In the genomic region with DNA sequence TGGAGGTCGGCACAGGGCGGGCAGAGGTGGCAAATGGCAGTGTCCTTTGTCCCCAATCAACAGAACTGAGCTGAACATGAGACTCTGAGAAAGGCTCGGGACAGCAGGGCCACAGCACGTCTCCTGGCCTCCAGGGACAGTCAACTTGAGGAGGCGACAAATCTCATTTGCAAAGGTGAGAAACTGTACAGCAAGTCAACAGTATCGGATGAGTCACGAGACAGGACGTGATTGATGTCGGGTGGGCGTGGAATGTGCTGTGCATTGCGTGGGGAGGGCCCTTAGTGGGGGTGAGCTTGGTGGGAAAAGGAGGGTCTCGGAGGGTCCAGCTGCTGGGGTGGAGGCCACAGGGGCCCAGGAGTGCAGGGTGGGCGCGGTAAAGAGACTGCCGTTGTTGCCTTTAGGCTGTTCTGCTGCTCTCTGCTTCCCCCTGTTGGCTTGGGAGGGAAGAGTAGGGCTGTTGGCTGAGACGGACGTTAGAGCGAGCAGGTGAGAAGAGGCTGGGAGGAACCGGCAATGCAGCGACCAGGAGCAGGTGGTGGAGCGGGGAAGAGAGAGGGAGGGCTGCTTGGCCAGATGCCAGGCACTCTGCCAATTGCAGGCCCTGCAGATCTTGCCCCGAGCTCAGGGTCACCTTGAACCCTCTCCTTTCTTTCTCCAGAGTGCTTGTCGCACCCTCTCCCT, we compare ENCODE assay signal across 1 cellular context.
TF ChIP-seq lines count a peak whose summit lies in the region.

No MANE protein-coding gene starts in this region.

TF ChIP-seq in GM12878, 131 proteins besides CTCF, POLR2A, EP300 and RAD21 (continued from another document and continues in another):
- no peak for TF ChIP-seq REST (IDR thresholded peaks at IDR 0.05; ENCODE audit: low read depth, low read length)
- 0 out of 2 replicates have a peak, but pooled peaks have one; percentile 19 for TF ChIP-seq SIN3A (IDR thresholded peaks at IDR 0.05; ENCODE audit: low read depth, low read length)
- TF ChIP-seq KLF5 (IDR thresholded peaks at IDR 0.05; ENCODE audit: partially characterized antibody), result no peak
- TF ChIP-seq SIX5 (IDR thresholded peaks at IDR 0.05; ENCODE audit: low read depth, low read length, severe bottlenecking), result no peak
- no peak for TF ChIP-seq DPF2 (IDR thresholded peaks at IDR 0.05)
- no peak for TF ChIP-seq EZH2 (IDR thresholded peaks at IDR 0.05; ENCODE audit: borderline replicate concordance, control insufficient read depth, low read depth, low read length)
- TF ChIP-seq HDGF (IDR thresholded peaks at IDR 0.05), result peak; percentile 100
- peak; percentile 61; the same call in 1 of the 2 replicates for TF ChIP-seq TCF3 (IDR thresholded peaks at IDR 0.05; ENCODE audit: borderline replicate concordance, insufficient read depth, low read depth, low read length)
- no peak for TF ChIP-seq ZSCAN29 (IDR thresholded peaks at IDR 0.05)
- TF ChIP-seq, protein P1, sequence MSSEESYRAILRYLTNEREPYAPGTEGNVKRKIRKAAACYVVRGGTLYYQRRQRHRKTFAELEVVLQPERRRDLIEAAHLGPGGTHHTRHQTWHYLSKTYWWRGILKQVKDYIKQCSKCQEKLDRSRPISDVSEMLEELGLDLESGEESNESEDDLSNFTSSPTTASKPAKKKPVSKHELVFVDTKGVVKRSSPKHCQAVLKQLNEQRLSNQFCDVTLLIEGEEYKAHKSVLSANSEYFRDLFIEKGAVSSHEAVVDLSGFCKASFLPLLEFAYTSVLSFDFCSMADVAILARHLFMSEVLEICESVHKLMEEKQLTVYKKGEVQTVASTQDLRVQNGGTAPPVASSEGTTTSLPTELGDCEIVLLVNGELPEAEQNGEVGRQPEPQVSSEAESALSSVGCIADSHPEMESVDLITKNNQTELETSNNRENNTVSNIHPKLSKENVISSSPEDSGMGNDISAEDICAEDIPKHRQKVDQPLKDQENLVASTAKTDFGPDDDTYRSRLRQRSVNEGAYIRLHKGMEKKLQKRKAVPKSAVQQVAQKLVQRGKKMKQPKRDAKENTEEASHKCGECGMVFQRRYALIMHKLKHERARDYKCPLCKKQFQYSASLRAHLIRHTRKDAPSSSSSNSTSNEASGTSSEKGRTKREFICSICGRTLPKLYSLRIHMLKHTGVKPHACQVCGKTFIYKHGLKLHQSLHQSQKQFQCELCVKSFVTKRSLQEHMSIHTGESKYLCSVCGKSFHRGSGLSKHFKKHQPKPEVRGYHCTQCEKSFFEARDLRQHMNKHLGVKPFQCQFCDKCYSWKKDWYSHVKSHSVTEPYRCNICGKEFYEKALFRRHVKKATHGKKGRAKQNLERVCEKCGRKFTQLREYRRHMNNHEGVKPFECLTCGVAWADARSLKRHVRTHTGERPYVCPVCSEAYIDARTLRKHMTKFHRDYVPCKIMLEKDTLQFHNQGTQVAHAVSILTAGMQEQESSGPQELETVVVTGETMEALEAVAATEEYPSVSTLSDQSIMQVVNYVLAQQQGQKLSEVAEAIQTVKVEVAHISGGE (CRISPR knock-in tag; IDR thresholded peaks at IDR 0.05), result no peak
- TF ChIP-seq NR2C1 (IDR thresholded peaks at IDR 0.05), result no peak
- TF ChIP-seq, protein P2, sequence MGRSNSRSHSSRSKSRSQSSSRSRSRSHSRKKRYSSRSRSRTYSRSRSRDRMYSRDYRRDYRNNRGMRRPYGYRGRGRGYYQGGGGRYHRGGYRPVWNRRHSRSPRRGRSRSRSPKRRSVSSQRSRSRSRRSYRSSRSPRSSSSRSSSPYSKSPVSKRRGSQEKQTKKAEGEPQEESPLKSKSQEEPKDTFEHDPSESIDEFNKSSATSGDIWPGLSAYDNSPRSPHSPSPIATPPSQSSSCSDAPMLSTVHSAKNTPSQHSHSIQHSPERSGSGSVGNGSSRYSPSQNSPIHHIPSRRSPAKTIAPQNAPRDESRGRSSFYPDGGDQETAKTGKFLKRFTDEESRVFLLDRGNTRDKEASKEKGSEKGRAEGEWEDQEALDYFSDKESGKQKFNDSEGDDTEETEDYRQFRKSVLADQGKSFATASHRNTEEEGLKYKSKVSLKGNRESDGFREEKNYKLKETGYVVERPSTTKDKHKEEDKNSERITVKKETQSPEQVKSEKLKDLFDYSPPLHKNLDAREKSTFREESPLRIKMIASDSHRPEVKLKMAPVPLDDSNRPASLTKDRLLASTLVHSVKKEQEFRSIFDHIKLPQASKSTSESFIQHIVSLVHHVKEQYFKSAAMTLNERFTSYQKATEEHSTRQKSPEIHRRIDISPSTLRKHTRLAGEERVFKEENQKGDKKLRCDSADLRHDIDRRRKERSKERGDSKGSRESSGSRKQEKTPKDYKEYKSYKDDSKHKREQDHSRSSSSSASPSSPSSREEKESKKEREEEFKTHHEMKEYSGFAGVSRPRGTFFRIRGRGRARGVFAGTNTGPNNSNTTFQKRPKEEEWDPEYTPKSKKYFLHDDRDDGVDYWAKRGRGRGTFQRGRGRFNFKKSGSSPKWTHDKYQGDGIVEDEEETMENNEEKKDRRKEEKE (IDR thresholded peaks at IDR 0.05), result no peak
- no peak for TF ChIP-seq STAT3 (IDR thresholded peaks at IDR 0.05; ENCODE audit: low read depth, low read length)
- TF ChIP-seq, protein P3, sequence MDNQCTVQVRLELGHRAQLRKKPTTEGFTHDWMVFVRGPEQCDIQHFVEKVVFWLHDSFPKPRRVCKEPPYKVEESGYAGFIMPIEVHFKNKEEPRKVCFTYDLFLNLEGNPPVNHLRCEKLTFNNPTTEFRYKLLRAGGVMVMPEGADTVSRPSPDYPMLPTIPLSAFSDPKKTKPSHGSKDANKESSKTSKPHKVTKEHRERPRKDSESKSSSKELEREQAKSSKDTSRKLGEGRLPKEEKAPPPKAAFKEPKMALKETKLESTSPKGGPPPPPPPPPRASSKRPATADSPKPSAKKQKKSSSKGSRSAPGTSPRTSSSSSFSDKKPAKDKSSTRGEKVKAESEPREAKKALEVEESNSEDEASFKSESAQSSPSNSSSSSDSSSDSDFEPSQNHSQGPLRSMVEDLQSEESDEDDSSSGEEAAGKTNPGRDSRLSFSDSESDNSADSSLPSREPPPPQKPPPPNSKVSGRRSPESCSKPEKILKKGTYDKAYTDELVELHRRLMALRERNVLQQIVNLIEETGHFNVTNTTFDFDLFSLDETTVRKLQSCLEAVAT (IDR thresholded peaks at IDR 0.05), result peak; percentile 92
- peak; percentile 80 for TF ChIP-seq ESRRA (IDR thresholded peaks at IDR 0.05; ENCODE audit: low read length)
- no peak for TF ChIP-seq ZNF274 (IDR thresholded peaks at IDR 0.05; ENCODE audit: insufficient read depth, insufficient read length)
- no peak for TF ChIP-seq KDM1A (IDR thresholded peaks at IDR 0.05; ENCODE audit: borderline replicate concordance)
- TF ChIP-seq NFYA (IDR thresholded peaks at IDR 0.05; ENCODE audit: borderline replicate concordance, low read depth, low read length), result no peak
- TF ChIP-seq STAT1 (conservative IDR thresholded peaks at IDR 0.05), result 0 out of 2 replicates have a peak, but pooled peaks have one; percentile 36
- TF ChIP-seq CHD1 (IDR thresholded peaks at IDR 0.05; ENCODE audit: low read depth, low read length), result no peak
- 0 out of 2 replicates have a peak, but pooled peaks have one; percentile 27 for TF ChIP-seq RCOR1 (conservative IDR thresholded peaks at IDR 0.05; ENCODE audit: low read depth, low read length)
- no peak for TF ChIP-seq FOXK2 (IDR thresholded peaks at IDR 0.05)
- no peak; the same call in 1 of the 2 replicates for TF ChIP-seq TAF1 (IDR thresholded peaks at IDR 0.05; ENCODE audit: borderline replicate concordance, low read depth, low read length)
- peak in 1 of 2 experiments; percentile 80; a peak in 1 of 3 replicates for TF ChIP-seq EGR1 (IDR thresholded peaks at IDR 0.05; ENCODE audit: borderline replicate concordance in 1 of 2, low read depth in 2 of 2, low read length in 2 of 2)
- TF ChIP-seq FOXM1 (IDR thresholded peaks at IDR 0.05; ENCODE audit: low read depth, low read length), result no peak
- no peak for TF ChIP-seq ZNF687 (IDR thresholded peaks at IDR 0.05)
- no peak for TF ChIP-seq BACH1 (IDR thresholded peaks at IDR 0.05; ENCODE audit: borderline replicate concordance)
- no peak for TF ChIP-seq ZNF384 (IDR thresholded peaks at IDR 0.05; ENCODE audit: borderline replicate concordance, low read depth, low read length)
- TF ChIP-seq FOS (IDR thresholded peaks at IDR 0.05; ENCODE audit: borderline replicate concordance, extremely low read depth, insufficient read length), result no peak
- TF ChIP-seq POLR2AphosphoS2 (IDR thresholded peaks at IDR 0.05; ENCODE audit: low read depth, low read length), result no peak; the same call in 1 of the 2 replicates
- TF ChIP-seq KAT2A (conservative IDR thresholded peaks at IDR 0.05; ENCODE audit: control insufficient read depth, low read depth, low read length), result no peak
- TF ChIP-seq, protein P4, sequence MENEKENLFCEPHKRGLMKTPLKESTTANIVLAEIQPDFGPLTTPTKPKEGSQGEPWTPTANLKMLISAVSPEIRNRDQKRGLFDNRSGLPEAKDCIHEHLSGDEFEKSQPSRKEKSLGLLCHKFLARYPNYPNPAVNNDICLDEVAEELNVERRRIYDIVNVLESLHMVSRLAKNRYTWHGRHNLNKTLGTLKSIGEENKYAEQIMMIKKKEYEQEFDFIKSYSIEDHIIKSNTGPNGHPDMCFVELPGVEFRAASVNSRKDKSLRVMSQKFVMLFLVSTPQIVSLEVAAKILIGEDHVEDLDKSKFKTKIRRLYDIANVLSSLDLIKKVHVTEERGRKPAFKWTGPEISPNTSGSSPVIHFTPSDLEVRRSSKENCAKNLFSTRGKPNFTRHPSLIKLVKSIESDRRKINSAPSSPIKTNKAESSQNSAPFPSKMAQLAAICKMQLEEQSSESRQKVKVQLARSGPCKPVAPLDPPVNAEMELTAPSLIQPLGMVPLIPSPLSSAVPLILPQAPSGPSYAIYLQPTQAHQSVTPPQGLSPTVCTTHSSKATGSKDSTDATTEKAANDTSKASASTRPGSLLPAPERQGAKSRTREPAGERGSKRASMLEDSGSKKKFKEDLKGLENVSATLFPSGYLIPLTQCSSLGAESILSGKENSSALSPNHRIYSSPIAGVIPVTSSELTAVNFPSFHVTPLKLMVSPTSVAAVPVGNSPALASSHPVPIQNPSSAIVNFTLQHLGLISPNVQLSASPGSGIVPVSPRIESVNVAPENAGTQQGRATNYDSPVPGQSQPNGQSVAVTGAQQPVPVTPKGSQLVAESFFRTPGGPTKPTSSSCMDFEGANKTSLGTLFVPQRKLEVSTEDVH (IDR thresholded peaks at IDR 0.05; ENCODE audit: low read depth, partially characterized antibody), result no peak
- TF ChIP-seq NFIC (IDR thresholded peaks at IDR 0.05; ENCODE audit: low read depth, low read length), result no peak
- peak; percentile 66; the same call in 1 of the 2 replicates for TF ChIP-seq RB1 (IDR thresholded peaks at IDR 0.05; ENCODE audit: borderline replicate concordance)
- TF ChIP-seq MYC (IDR thresholded peaks at IDR 0.05; ENCODE audit: insufficient read depth, insufficient read length, insufficient replicate concordance, low read length, severe bottlenecking), result peak; percentile 37
